Comparison of ENCODE assay signal across 16 cellular contexts in genomic region chr3:101519685-101520365, GRCh38. TPM values are rescaled to one million over a fixed set of nuclear protein-coding genes. Genes with fewer than 3 reads are reported as not detected.
DNase-seq lines count a peak whose midpoint lies in the region; ATAC-seq, FAIRE-seq and TF ChIP-seq lines count a peak whose summit lies in the region.
"Had no signal": no experiment of that assay in that cellular context is flagged by ENCODE, and none has a peak within 500 bp of the region (broad histone marks: within the 10 kb centered on the region; RNA-seq: fewer than 3 reads in every experiment).

No MANE protein-coding gene starts in this region.

- FAIRE-seq in H54 (lab: Jason Lieb, UNC): no peak
- FAIRE-seq: endometrium had no signal

- no peaks in the 10 kb centered on the region for H3K36me3 ChIP-seq in HAP-1 (replicated peaks)
- H3K36me3 ChIP-seq: BLaER1, cardiac muscle cell, heart left ventricle had no signal

- no peaks in the 10 kb centered on the region for H3K9me3 ChIP-seq in CD4-positive, alpha-beta T cell (ENCODE audit: control insufficient read depth, low read length)
- no peaks in the 10 kb centered on the region for H3K9me3 ChIP-seq in HAP-1
- H3K9me3 ChIP-seq: BLaER1, heart left ventricle had no signal

- H3K4me1 Mint-ChIP-seq in CD4-positive, alpha-beta T cell (ENCODE audit: low read depth): peaks cover 53% of the 10 kb centered on the region
- H3K4me1 Mint-ChIP-seq in activated T-helper 2 cell treated with anti-CD3 and anti-CD28 coated beads, Interferon-gamma antibody, Interleukin-2, Interleukin-4, amounts not matched to agents 10 μg/mL and 5 μg/mL and 100 μg/mL, durations not matched to agents 14 hours and 24 hours and 36 hours (ENCODE audit: low read depth): peaks cover 39% of the 10 kb centered on the region

- peaks cover 8% of the 10 kb centered on the region for H3K36me3 Mint-ChIP-seq in CD4-positive, alpha-beta T cell (ENCODE audit: low read depth)
- peaks cover 6% of the 10 kb centered on the region for H3K36me3 Mint-ChIP-seq in activated T-helper 2 cell treated with anti-CD3 and anti-CD28 coated beads, Interferon-gamma antibody, Interleukin-2, Interleukin-4, amounts not matched to agents 10 μg/mL and 5 μg/mL and 100 μg/mL, durations not matched to agents 14 hours and 24 hours and 36 hours (ENCODE audit: low read depth)

- CTCF ChIA-PET in CD4-positive, alpha-beta T cell (lab: Charles Lee): interaction anchor here (1.4 to 2.9 kb wide), 4 partner anchors 10 to 54 kb away, joined by 3 to 16 read pairs (median 12); partner anchors contain the start of gene PCNP

- H3K27me3 Mint-ChIP-seq in CD4-positive, alpha-beta T cell: no peaks in the 10 kb centered on the region
- no peaks in the 10 kb centered on the region for H3K27me3 Mint-ChIP-seq in activated T-helper 2 cell treated with anti-CD3 and anti-CD28 coated beads, Interferon-gamma antibody, Interleukin-2, Interleukin-4, amounts not matched to agents 10 μg/mL and 5 μg/mL and 100 μg/mL, durations not matched to agents 14 hours and 24 hours and 36 hours (ENCODE audit: low read depth)

- intact Hi-C loops in CD4-positive, alpha-beta T cell (cut with DNase I, micrococcal nuclease): loop anchor here in 1 of 2 experiments (5.0 kb wide), 1 partner anchor 138 kb away; no protein-coding TSS in a partner anchor
- intact Hi-C loops in activated T-helper 2 cell treated with anti-CD3 and anti-CD28 coated beads, Interferon-gamma antibody, Interleukin-2, Interleukin-4, amounts not matched to agents 10 μg/mL and 5 μg/mL and 100 μg/mL, durations not matched to agents 14 hours and 24 hours and 36 hours (cut with micrococcal nuclease): loop anchor here (5.0 kb wide), 2 partner anchors 157 to 1118 kb away; partner anchors contain the start of genes LNP1, TOMM70 and ZBTB11

- no peak for ATAC-seq in CD4-positive, alpha-beta T cell (ENCODE audit: poor library complexity)
- ATAC-seq: heart left ventricle, Panc1 had no signal

- H3K4me1 ChIP-seq in HAP-1: peaks cover 9% of the 10 kb centered on the region

- peaks cover 2% of the 10 kb centered on the region for H3K9me3 Mint-ChIP-seq in CD4-positive, alpha-beta T cell
- no peaks in the 10 kb centered on the region for H3K9me3 Mint-ChIP-seq in activated T-helper 2 cell treated with anti-CD3 and anti-CD28 coated beads, Interferon-gamma antibody, Interleukin-2, Interleukin-4, amounts not matched to agents 10 μg/mL and 5 μg/mL and 100 μg/mL, durations not matched to agents 14 hours and 24 hours and 36 hours

- no peak for DNase-seq in CD4-positive, alpha-beta T cell
- DNase-seq in DMS53 (lab: John Stamatoyannopoulos, UW) (peak; percentile 84), kidney tubule cell (ENCODE audit: low spot score) (peak; percentile 72), NCI-H69 (lab: John Stamatoyannopoulos, UW) (no peak), HAP-1 (ENCODE audit: low spot score in 2 of 2) (no peak), H54 (ENCODE audit: insufficient read length, low spot score) (no peak)
- DNase-seq in activated T-helper 2 cell treated with anti-CD3 and anti-CD28 coated beads, Interferon-gamma antibody, Interleukin-2, Interleukin-4, amounts not matched to agents 10 μg/mL and 5 μg/mL and 100 μg/mL, durations not matched to agents 14 hours and 24 hours and 36 hours (ENCODE audit: low spot score): no peak
- DNase-seq: activated effector memory CD4-positive, alpha-beta T cell treated with anti-CD3 and anti-CD28 coated beads, Interleukin-2, amount 50 U/mL, for 16 hours; heart left ventricle; KG1; NCI-H1436 treated with DMSO at 0.1 percent for 48 hours; SW 1271 had no signal

- TF ChIP-seq POLR2A in H54 (IDR thresholded peaks at IDR 0.05; ENCODE audit: low read depth, low read length): no peak

- peak overlapping the region; percentile 97 for H3K27ac Mint-ChIP-seq in CD4-positive, alpha-beta T cell
- peak overlapping the region; percentile 42 for H3K27ac Mint-ChIP-seq in activated T-helper 2 cell treated with anti-CD3 and anti-CD28 coated beads, Interferon-gamma antibody, Interleukin-2, Interleukin-4, amounts not matched to agents 10 μg/mL and 5 μg/mL and 100 μg/mL, durations not matched to agents 14 hours and 24 hours and 36 hours

- H3K27me3 ChIP-seq in CD4-positive, alpha-beta T cell (ENCODE audit: control insufficient read depth, insufficient read depth, low read length): no peaks in the 10 kb centered on the region
- peaks cover 12% of the 10 kb centered on the region for H3K27me3 ChIP-seq in HAP-1 (ENCODE audit: low read depth)
- H3K27me3 ChIP-seq: BLaER1 had no signal

- in situ Hi-C loops in HAP-1 (cut with MboI; ENCODE audit: low sequenced_read_pairs): no loop called here

- H3K27ac ChIP-seq in CD4-positive, alpha-beta T cell (ENCODE audit: low read depth, low read length): peak overlapping the region; percentile 79
- H3K27ac ChIP-seq: BLaER1, cardiac muscle cell had no signal

- POLR2A ChIA-PET in CD4-positive, alpha-beta T cell (lab: Charles Lee): interaction anchor here (0.6 to 4.5 kb wide), 9 partner anchors 7 to 54 kb away, joined by 4 to 72 read pairs (median 24); partner anchors contain the start of genes PCNP, SENP7 and TRMT10C

- TF ChIP-seq CTCF in CD4-positive, alpha-beta T cell (IDR thresholded peaks at IDR 0.05): no peak

- peak overlapping the region; percentile 38 for H3K4me3 Mint-ChIP-seq in CD4-positive, alpha-beta T cell
- peak overlapping the region; percentile 17 for H3K4me3 Mint-ChIP-seq in activated T-helper 2 cell treated with anti-CD3 and anti-CD28 coated beads, Interferon-gamma antibody, Interleukin-2, Interleukin-4, amounts not matched to agents 10 μg/mL and 5 μg/mL and 100 μg/mL, durations not matched to agents 14 hours and 24 hours and 36 hours (ENCODE audit: low read depth)

- H3K4me3 ChIP-seq in HAP-1: no peak overlapping the region
- H3K4me3 ChIP-seq: BLaER1, cardiac muscle cell, heart left ventricle had no signal

RNA-seq across cellular contexts. Expression of gene SENP7, which starts 6.8 kb away (rescaled TPM):
- 10 to 100 TPM; 37.5 to 39.3 TPM for total RNA-seq in CD4-positive, alpha-beta T cell
- total RNA-seq in activated T-helper 2 cell treated with anti-CD3 and anti-CD28 coated beads, Interferon-gamma antibody, Interleukin-2, Interleukin-4, amounts not matched to agents 10 μg/mL and 5 μg/mL and 100 μg/mL, durations not matched to agents 14 hours and 24 hours and 36 hours: 10.7 and 10.8 TPM in 2 replicates

RNA-seq across cellular contexts. Expression of gene TRMT10C, which starts 41.8 kb away (rescaled TPM):
- 10 to 100 TPM; 49.4 to 51.2 TPM for total RNA-seq in CD4-positive, alpha-beta T cell
- total RNA-seq in activated T-helper 2 cell treated with anti-CD3 and anti-CD28 coated beads, Interferon-gamma antibody, Interleukin-2, Interleukin-4, amounts not matched to agents 10 μg/mL and 5 μg/mL and 100 μg/mL, durations not matched to agents 14 hours and 24 hours and 36 hours: 47.1 and 54.0 TPM in 2 replicates

RNA-seq across cellular contexts. Expression of gene PCNP, which starts 54.2 kb away (rescaled TPM):
- total RNA-seq in CD4-positive, alpha-beta T cell: 100 to 1,000 TPM; 177 to 181 TPM
- 190 and 192 TPM in 2 replicates for total RNA-seq in activated T-helper 2 cell treated with anti-CD3 and anti-CD28 coated beads, Interferon-gamma antibody, Interleukin-2, Interleukin-4, amounts not matched to agents 10 μg/mL and 5 μg/mL and 100 μg/mL, durations not matched to agents 14 hours and 24 hours and 36 hours

Comparison
In these comparisons a context has a peak if more than half of its experiments do, and no peak if none do; other contexts are left out.
1. DNase-seq: peak in DMS53 (single experiment) and kidney tubule cell (single experiment); none in CD4-positive, alpha-beta T cell (0 of 10), activated T-helper 2 cell treated with anti-CD3 and anti-CD28 coated beads, Interferon-gamma antibody, Interleukin-2, Interleukin-4, amounts not matched to agents 10 μg/mL and 5 μg/mL and 100 μg/mL, durations not matched to agents 14 hours and 24 hours and 36 hours (single experiment), NCI-H69 (single experiment), HAP-1 (0 of 2) and H54 (single experiment).